In the genomic region with DNA sequence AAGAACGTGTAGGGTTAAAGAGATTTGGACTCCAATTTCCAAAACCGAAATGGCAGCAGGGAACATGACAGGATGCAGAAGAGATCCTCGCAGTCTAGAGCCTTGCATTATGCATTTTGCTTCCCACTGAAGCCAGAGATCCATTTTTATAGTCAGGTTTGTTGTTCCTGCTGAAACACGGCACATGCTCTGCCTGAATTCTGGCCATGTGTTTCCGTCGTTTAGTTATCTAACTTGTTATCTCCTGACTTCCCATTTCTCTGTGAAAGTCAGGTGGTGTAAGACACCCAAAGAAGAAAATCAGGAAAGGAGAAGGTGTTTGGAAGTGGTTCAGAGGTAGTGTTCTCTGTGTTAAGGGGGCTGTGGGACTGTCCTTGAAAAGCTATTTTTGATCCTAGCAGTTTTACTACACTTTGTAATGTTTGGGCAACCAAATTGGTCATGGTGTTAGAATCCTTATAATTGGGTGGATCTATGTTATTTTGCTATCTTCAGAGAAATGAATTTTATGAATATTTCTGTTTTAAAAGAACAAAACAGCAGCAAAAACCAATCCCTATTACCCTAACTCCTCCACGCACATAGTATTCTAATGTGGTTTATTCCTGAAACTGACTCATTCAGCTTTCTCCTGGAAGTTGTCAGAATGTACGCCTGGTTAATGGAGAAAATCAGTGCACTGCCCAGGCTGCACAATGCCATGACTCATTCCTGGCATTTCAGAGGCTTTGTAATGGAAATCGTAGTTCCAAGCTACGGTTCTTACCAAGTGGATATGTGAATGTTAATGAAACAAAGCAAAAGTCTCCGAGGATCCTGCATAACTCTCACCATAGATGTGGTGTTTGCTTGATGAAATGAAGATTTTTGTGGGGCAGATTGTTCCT, we compare ENCODE assay signal across 2 cellular contexts.
TF ChIP-seq lines count a peak whose summit lies in the region.

No MANE protein-coding gene starts in this region.

TF ChIP-seq in HCT116, 20 proteins besides CTCF, POLR2A, EP300 and RAD21:
- TF ChIP-seq, protein P1, sequence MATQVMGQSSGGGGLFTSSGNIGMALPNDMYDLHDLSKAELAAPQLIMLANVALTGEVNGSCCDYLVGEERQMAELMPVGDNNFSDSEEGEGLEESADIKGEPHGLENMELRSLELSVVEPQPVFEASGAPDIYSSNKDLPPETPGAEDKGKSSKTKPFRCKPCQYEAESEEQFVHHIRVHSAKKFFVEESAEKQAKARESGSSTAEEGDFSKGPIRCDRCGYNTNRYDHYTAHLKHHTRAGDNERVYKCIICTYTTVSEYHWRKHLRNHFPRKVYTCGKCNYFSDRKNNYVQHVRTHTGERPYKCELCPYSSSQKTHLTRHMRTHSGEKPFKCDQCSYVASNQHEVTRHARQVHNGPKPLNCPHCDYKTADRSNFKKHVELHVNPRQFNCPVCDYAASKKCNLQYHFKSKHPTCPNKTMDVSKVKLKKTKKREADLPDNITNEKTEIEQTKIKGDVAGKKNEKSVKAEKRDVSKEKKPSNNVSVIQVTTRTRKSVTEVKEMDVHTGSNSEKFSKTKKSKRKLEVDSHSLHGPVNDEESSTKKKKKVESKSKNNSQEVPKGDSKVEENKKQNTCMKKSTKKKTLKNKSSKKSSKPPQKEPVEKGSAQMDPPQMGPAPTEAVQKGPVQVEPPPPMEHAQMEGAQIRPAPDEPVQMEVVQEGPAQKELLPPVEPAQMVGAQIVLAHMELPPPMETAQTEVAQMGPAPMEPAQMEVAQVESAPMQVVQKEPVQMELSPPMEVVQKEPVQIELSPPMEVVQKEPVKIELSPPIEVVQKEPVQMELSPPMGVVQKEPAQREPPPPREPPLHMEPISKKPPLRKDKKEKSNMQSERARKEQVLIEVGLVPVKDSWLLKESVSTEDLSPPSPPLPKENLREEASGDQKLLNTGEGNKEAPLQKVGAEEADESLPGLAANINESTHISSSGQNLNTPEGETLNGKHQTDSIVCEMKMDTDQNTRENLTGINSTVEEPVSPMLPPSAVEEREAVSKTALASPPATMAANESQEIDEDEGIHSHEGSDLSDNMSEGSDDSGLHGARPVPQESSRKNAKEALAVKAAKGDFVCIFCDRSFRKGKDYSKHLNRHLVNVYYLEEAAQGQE (IDR thresholded peaks at IDR 0.05; ENCODE audit: low read depth) = no peak
- TF ChIP-seq ZFX (IDR thresholded peaks at IDR 0.05) (no peak), CBX3 (IDR thresholded peaks at IDR 0.05; ENCODE audit: low read depth) (peak; percentile 94), EZH2phosphoT487 (IDR thresholded peaks at IDR 0.05; ENCODE audit: borderline replicate concordance) (no peak), EZH2 (IDR thresholded peaks at IDR 0.05) (no peak), POLR2AphosphoS5 (IDR thresholded peaks at IDR 0.05; ENCODE audit: low read depth, low read length) (peak; percentile 33; the same call in 1 of the 2 replicates), SRF (IDR thresholded peaks at IDR 0.05; ENCODE audit: low read depth) (peak; percentile 53), SP1 (IDR thresholded peaks at IDR 0.05; ENCODE audit: low read depth) (peak; percentile 83), ZNF274 (IDR thresholded peaks at IDR 0.05; ENCODE audit: low read depth, low read length) (no peak), YY1 (IDR thresholded peaks at IDR 0.05; ENCODE audit: extremely low read depth, insufficient replicate concordance, low read depth, low read length) (peak; percentile 44), EGR1 (IDR thresholded peaks at IDR 0.05; ENCODE audit: low read depth) (0 out of 2 replicates have a peak, but pooled peaks have one; percentile 27), SIN3A (IDR thresholded peaks at IDR 0.05; ENCODE audit: low read depth) (peak; percentile 79), JUND (IDR thresholded peaks at IDR 0.05) (peak; percentile 90), FOSL1 (IDR thresholded peaks at IDR 0.05; ENCODE audit: low read depth) (peak; percentile 89), CEBPB (IDR thresholded peaks at IDR 0.05; ENCODE audit: low read depth) (peak; percentile 58; the same call in 1 of the 2 replicates), TCF7L2 (IDR thresholded peaks at IDR 0.05; ENCODE audit: borderline replicate concordance, extremely low read depth, insufficient read depth, insufficient read length) (no peak), ELF1 (IDR thresholded peaks at IDR 0.05; ENCODE audit: borderline replicate concordance, low read depth) (no peak)
- TF ChIP-seq, protein P2, sequence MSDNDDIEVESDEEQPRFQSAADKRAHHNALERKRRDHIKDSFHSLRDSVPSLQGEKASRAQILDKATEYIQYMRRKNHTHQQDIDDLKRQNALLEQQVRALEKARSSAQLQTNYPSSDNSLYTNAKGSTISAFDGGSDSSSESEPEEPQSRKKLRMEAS (IDR thresholded peaks at IDR 0.05) = peak; percentile 66; the same call in 1 of the 2 replicates
- TF ChIP-seq, protein P3, sequence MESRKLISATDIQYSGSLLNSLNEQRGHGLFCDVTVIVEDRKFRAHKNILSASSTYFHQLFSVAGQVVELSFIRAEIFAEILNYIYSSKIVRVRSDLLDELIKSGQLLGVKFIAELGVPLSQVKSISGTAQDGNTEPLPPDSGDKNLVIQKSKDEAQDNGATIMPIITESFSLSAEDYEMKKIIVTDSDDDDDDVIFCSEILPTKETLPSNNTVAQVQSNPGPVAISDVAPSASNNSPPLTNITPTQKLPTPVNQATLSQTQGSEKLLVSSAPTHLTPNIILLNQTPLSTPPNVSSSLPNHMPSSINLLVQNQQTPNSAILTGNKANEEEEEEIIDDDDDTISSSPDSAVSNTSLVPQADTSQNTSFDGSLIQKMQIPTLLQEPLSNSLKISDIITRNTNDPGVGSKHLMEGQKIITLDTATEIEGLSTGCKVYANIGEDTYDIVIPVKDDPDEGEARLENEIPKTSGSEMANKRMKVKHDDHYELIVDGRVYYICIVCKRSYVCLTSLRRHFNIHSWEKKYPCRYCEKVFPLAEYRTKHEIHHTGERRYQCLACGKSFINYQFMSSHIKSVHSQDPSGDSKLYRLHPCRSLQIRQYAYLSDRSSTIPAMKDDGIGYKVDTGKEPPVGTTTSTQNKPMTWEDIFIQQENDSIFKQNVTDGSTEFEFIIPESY (IDR thresholded peaks at IDR 0.05; ENCODE audit: extremely low read depth, insufficient replicate concordance, low read length) = peak; percentile 39
- TF ChIP-seq, protein P4, sequence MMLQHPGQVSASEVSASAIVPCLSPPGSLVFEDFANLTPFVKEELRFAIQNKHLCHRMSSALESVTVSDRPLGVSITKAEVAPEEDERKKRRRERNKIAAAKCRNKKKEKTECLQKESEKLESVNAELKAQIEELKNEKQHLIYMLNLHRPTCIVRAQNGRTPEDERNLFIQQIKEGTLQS (IDR thresholded peaks at IDR 0.05) = 0 out of 2 replicates have a peak, but pooled peaks have one; percentile 16
TF ChIP-seq in HCT116: peak in this region for 13.

TF ChIP-seq in K562, 482 proteins besides CTCF, POLR2A, EP300 and RAD21 (continues in another document):
- TF ChIP-seq SPI1 (IDR thresholded peaks at IDR 0.05; ENCODE audit: borderline replicate concordance, low read depth, low read length) (peak; percentile 8; the same call in 1 of the 2 replicates), NCOA6 (IDR thresholded peaks at IDR 0.05) (no peak), ZEB2 (IDR thresholded peaks at IDR 0.05) (no peak), ZNF239 (CRISPR knock-in tag; IDR thresholded peaks at IDR 0.05) (no peak)
- TF ChIP-seq, protein P5, sequence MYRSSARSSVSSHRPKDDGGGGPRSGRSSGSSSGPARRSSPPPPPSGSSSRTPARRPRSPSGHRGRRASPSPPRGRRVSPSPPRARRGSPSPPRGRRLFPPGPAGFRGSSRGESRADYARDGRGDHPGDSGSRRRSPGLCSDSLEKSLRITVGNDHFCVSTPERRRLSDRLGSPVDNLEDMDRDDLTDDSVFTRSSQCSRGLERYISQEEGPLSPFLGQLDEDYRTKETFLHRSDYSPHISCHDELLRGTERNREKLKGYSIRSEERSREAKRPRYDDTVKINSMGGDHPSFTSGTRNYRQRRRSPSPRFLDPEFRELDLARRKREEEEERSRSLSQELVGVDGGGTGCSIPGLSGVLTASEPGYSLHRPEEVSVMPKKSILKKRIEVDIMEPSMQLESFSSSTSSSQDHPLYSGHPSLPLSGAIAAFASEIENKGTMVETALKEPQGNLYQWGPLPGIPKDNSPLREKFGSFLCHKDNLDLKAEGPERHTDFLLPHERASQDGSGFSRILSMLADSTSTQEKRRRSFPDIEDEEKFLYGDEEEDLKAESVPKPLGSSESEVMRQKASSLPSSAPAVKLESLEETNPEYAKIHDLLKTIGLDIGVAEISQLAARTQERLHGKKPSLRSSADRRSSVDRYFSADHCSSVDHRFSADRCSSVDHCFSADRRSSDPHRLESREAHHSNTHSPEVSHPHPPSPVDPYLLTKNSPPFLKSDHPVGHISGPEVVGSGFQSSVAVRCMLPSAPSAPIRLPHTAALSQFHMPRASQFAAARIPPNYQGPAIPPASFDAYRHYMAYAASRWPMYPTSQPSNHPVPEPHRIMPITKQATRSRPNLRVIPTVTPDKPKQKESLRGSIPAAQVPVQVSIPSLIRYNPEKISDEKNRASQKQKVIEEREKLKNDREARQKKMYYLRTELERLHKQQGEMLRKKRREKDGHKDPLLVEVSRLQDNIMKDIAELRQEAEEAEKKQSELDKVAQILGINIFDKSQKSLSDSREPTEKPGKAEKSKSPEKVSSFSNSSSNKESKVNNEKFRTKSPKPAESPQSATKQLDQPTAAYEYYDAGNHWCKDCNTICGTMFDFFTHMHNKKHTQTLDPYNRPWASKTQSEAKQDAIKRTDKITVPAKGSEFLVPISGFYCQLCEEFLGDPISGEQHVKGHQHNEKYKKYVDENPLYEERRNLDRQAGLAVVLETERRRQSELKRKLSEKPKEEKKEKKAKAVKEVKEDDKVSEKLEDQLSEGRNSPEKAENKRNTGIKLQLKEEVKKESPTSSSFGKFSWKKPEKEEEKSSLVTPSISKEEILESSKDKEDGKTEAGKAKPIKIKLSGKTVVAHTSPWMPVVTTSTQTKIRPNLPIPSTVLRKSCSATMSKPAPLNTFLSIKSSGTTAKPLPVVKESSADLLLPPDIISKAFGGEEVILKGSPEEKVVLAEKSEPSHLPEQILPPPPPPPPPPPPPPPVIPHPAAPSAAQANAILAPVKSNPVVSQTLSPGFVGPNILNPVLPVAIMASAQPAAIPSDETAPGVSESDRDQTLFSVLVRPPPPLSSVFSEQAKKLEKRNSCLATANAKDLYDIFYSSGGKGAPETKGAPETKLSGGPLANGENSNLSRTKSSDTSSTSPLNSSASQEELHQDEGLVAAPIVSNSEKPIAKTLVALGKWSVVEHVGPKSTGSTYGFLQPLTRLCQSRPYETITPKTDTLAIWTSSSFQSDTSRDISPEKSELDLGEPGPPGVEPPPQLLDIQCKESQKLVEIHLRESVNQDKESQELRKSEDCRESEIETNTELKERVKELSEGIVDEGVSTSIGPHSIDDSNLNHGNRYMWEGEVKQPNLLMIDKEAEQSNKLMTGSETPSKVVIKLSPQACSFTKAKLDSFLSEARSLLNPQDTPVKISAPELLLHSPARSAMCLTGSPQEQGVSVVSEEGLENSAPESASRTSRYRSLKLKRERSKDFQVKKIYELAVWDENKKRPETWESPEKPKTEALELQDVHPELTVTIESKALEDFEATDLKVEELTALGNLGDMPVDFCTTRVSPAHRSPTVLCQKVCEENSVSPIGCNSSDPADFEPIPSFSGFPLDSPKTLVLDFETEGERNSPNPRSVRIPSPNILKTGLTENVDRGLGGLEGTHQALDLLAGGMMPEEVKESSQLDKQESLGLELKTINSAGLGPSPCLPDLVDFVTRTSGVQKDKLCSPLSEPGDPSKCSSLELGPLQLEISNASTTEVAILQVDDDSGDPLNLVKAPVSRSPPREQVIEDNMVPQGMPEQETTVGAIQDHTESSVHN (IDR thresholded peaks at IDR 0.05; ENCODE audit: borderline replicate concordance in 1 of 2, low read depth in 1 of 2) = no peak
- TF ChIP-seq, protein P6, sequence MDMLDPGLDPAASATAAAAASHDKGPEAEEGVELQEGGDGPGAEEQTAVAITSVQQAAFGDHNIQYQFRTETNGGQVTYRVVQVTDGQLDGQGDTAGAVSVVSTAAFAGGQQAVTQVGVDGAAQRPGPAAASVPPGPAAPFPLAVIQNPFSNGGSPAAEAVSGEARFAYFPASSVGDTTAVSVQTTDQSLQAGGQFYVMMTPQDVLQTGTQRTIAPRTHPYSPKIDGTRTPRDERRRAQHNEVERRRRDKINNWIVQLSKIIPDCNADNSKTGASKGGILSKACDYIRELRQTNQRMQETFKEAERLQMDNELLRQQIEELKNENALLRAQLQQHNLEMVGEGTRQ (CRISPR knock-in tag; IDR thresholded peaks at IDR 0.05) = no peak
- TF ChIP-seq, protein P7, sequence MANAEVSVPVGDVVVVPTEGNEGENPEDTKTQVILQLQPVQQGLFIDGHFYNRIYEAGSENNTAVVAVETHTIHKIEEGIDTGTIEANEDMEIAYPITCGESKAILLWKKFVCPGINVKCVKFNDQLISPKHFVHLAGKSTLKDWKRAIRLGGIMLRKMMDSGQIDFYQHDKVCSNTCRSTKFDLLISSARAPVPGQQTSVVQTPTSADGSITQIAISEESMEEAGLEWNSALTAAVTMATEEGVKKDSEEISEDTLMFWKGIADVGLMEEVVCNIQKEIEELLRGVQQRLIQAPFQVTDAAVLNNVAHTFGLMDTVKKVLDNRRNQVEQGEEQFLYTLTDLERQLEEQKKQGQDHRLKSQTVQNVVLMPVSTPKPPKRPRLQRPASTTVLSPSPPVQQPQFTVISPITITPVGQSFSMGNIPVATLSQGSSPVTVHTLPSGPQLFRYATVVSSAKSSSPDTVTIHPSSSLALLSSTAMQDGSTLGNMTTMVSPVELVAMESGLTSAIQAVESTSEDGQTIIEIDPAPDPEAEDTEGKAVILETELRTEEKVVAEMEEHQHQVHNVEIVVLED (CRISPR knock-in tag; IDR thresholded peaks at IDR 0.05) = no peak
